In the genomic region with DNA sequence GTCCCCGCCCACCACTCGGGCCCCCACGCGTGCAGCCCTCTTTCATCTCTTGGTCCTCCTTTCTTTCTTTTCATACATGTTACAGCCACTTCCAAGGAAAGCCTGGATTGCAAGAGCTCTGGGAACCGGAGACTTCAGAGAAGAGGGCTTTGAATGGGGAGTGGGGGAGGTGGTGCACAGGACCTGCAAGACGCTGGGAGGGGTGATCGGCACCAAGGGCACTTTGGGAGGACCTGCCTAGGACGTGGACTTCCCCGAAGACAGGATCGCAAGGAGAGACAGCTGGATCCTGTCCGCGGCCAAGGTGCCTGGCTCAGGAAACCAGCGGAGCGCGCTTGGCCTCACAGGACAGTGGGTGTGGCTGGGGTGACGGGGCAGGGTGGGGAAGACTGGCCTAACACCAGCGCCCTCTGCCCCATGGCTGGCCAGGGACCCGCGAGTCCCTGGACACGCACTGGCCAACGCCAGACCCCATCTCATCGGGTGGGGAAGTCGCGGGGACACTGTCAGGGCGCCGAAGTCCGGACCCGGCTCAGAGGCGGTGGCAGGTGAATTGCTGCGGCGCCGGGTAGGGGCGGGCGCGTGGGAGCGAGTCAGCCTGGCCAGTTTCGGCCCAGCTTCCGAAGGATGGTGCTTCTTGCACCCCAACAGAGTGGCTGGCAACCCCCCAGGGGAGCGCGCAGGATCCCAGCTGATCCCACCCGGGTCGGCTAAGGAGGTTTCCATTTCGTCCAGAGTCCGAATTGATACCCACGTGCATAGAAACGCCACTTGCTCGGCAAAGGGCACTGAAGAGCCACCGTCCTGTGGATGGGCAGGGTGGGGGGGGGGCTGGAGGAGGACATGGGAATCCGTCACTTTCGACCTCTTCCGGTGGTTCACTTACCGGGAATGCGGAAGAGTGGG, we compare ENCODE assay signal across 1 cellular context.
TF ChIP-seq lines count a peak whose summit lies in the region.

No MANE protein-coding gene starts in this region.

TF ChIP-seq in HEK293, 187 proteins besides CTCF, POLR2A, EP300 and RAD21 (continued from another document):
- TF ChIP-seq, protein P1, sequence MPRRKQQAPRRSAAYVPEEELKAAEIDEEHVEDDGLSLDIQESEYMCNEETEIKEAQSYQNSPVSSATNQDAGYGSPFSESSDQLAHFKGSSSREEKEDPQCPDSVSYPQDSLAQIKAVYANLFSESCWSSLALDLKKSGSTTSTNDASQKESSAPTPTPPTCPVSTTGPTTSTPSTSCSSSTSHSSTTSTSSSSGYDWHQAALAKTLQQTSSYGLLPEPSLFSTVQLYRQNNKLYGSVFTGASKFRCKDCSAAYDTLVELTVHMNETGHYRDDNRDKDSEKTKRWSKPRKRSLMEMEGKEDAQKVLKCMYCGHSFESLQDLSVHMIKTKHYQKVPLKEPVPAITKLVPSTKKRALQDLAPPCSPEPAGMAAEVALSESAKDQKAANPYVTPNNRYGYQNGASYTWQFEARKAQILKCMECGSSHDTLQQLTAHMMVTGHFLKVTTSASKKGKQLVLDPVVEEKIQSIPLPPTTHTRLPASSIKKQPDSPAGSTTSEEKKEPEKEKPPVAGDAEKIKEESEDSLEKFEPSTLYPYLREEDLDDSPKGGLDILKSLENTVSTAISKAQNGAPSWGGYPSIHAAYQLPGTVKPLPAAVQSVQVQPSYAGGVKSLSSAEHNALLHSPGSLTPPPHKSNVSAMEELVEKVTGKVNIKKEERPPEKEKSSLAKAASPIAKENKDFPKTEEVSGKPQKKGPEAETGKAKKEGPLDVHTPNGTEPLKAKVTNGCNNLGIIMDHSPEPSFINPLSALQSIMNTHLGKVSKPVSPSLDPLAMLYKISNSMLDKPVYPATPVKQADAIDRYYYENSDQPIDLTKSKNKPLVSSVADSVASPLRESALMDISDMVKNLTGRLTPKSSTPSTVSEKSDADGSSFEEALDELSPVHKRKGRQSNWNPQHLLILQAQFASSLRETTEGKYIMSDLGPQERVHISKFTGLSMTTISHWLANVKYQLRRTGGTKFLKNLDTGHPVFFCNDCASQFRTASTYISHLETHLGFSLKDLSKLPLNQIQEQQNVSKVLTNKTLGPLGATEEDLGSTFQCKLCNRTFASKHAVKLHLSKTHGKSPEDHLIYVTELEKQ (tag by site-specific recombination; IDR thresholded peaks at IDR 0.05; ENCODE audit: borderline replicate concordance) = no peak
- TF ChIP-seq ZNF600 (tag by site-specific recombination; IDR thresholded peaks at IDR 0.05) (peak; percentile 88), KLF16 (tag by site-specific recombination; IDR thresholded peaks at IDR 0.05) (no peak), ZNF341 (tag by site-specific recombination; IDR thresholded peaks at IDR 0.05; ENCODE audit: low read depth) (no peak), ZNF366 (tag by site-specific recombination; conservative IDR thresholded peaks at IDR 0.05) (0 out of 2 replicates have a peak, but pooled peaks have one; percentile 6), IKZF3 (tag by site-specific recombination; IDR thresholded peaks at IDR 0.05) (no peak), ZNF654 (tag by site-specific recombination; IDR thresholded peaks at IDR 0.05; ENCODE audit: low read depth) (no peak), ZNF660 (tag by site-specific recombination; IDR thresholded peaks at IDR 0.05) (no peak), ZNF626 (tag by site-specific recombination; IDR thresholded peaks at IDR 0.05) (no peak), ZBTB1 (tag by site-specific recombination; IDR thresholded peaks at IDR 0.05) (no peak), ZNF544 (tag by site-specific recombination; IDR thresholded peaks at IDR 0.05) (no peak), EGR2 (tag by site-specific recombination; IDR thresholded peaks at IDR 0.05; ENCODE audit: low read depth) (peak; percentile 57; the same call in 1 of the 2 replicates), ZBTB20 (tag by site-specific recombination; IDR thresholded peaks at IDR 0.05) (peak; percentile 46; the same call in 1 of the 2 replicates), ZNF514 (tag by site-specific recombination; IDR thresholded peaks at IDR 0.05) (no peak), GLIS2 (tag by site-specific recombination; IDR thresholded peaks at IDR 0.05) (peak; percentile 69), GLIS1 (tag by site-specific recombination; IDR thresholded peaks at IDR 0.05) (peak; percentile 51)
- TF ChIP-seq, protein P2, sequence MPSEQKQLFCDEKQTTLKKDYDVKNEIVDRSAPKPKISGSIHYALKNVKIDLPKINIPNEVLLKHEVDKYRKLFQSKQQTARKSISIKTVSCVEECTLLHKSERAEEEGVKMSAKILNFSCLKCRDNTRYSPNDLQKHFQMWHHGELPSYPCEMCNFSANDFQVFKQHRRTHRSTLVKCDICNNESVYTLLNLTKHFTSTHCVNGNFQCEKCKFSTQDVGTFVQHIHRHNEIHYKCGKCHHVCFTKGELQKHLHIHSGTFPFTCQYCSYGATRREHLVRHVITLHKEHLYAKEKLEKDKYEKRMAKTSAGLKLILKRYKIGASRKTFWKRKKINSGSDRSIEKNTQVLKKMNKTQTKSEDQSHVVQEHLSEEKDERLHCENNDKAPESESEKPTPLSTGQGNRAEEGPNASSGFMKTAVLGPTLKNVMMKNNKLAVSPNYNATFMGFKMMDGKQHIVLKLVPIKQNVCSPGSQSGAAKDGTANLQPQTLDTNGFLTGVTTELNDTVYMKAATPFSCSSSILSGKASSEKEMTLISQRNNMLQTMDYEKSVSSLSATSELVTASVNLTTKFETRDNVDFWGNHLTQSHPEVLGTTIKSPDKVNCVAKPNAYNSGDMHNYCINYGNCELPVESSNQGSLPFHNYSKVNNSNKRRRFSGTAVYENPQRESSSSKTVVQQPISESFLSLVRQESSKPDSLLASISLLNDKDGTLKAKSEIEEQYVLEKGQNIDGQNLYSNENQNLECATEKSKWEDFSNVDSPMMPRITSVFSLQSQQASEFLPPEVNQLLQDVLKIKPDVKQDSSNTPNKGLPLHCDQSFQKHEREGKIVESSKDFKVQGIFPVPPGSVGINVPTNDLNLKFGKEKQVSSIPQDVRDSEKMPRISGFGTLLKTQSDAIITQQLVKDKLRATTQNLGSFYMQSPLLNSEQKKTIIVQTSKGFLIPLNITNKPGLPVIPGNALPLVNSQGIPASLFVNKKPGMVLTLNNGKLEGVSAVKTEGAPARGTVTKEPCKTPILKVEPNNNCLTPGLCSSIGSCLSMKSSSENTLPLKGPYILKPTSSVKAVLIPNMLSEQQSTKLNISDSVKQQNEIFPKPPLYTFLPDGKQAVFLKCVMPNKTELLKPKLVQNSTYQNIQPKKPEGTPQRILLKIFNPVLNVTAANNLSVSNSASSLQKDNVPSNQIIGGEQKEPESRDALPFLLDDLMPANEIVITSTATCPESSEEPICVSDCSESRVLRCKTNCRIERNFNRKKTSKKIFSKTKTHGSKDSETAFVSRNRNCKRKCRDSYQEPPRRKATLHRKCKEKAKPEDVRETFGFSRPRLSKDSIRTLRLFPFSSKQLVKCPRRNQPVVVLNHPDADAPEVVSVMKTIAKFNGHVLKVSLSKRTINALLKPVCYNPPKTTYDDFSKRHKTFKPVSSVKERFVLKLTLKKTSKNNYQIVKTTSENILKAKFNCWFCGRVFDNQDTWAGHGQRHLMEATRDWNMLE (tag by site-specific recombination; conservative IDR thresholded peaks at IDR 0.05; ENCODE audit: low read depth) = no peak
- TF ChIP-seq, protein P3, sequence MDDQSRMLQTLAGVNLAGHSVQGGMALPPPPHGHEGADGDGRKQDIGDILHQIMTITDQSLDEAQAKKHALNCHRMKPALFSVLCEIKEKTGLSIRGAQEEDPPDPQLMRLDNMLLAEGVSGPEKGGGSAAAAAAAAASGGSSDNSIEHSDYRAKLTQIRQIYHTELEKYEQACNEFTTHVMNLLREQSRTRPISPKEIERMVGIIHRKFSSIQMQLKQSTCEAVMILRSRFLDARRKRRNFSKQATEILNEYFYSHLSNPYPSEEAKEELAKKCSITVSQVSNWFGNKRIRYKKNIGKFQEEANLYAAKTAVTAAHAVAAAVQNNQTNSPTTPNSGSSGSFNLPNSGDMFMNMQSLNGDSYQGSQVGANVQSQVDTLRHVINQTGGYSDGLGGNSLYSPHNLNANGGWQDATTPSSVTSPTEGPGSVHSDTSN (CRISPR knock-in tag; IDR thresholded peaks at IDR 0.05) = no peak
- TF ChIP-seq, protein P4, sequence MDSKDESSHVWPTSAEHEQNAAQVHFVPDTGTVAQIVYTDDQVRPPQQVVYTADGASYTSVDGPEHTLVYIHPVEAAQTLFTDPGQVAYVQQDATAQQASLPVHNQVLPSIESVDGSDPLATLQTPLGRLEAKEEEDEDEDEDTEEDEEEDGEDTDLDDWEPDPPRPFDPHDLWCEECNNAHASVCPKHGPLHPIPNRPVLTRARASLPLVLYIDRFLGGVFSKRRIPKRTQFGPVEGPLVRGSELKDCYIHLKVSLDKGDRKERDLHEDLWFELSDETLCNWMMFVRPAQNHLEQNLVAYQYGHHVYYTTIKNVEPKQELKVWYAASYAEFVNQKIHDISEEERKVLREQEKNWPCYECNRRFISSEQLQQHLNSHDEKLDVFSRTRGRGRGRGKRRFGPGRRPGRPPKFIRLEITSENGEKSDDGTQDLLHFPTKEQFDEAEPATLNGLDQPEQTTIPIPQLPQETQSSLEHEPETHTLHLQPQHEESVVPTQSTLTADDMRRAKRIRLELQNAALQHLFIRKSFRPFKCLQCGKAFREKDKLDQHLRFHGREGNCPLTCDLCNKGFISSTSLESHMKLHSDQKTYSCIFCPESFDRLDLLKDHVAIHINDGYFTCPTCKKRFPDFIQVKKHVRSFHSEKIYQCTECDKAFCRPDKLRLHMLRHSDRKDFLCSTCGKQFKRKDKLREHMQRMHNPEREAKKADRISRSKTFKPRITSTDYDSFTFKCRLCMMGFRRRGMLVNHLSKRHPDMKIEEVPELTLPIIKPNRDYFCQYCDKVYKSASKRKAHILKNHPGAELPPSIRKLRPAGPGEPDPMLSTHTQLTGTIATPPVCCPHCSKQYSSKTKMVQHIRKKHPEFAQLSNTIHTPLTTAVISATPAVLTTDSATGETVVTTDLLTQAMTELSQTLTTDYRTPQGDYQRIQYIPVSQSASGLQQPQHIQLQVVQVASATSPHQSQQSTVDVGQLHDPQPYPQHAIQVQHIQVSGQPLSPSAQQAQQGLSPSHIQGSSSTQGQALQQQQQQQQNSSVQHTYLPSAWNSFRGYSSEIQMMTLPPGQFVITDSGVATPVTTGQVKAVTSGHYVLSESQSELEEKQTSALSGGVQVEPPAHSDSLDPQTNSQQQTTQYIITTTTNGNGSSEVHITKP (tag by site-specific recombination; IDR thresholded peaks at IDR 0.05) = peak; percentile 95
- TF ChIP-seq, protein P5, sequence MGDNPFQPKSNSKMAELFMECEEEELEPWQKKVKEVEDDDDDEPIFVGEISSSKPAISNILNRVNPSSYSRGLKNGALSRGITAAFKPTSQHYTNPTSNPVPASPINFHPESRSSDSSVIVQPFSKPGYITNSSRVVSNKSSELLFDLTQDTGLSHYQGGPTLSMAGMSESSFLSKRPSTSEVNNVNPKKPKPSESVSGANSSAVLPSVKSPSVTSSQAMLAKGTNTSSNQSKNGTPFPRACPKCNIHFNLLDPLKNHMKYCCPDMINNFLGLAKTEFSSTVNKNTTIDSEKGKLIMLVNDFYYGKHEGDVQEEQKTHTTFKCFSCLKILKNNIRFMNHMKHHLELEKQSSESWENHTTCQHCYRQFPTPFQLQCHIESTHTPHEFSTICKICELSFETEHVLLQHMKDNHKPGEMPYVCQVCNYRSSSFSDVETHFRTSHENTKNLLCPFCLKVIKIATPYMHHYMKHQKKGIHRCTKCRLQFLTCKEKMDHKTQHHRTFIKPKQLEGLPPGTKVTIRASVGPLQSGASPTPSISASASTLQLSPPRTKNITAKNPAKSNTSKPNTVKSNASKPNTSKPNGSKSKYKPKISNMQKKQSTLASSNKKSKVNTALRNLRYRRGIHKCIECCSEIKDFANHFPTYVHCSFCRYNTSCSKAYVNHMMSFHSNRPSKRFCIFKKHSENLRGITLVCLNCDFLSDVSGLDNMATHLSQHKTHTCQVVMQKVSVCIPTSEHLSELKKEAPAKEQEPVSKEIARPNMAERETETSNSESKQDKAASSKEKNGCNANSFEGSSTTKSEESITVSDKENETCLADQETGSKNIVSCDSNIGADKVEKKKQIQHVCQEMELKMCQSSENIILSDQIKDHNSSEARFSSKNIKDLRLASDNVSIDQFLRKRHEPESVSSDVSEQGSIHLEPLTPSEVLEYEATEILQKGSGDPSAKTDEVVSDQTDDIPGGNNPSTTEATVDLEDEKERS (tag by site-specific recombination; IDR thresholded peaks at IDR 0.05) = no peak
- TF ChIP-seq, protein P6, sequence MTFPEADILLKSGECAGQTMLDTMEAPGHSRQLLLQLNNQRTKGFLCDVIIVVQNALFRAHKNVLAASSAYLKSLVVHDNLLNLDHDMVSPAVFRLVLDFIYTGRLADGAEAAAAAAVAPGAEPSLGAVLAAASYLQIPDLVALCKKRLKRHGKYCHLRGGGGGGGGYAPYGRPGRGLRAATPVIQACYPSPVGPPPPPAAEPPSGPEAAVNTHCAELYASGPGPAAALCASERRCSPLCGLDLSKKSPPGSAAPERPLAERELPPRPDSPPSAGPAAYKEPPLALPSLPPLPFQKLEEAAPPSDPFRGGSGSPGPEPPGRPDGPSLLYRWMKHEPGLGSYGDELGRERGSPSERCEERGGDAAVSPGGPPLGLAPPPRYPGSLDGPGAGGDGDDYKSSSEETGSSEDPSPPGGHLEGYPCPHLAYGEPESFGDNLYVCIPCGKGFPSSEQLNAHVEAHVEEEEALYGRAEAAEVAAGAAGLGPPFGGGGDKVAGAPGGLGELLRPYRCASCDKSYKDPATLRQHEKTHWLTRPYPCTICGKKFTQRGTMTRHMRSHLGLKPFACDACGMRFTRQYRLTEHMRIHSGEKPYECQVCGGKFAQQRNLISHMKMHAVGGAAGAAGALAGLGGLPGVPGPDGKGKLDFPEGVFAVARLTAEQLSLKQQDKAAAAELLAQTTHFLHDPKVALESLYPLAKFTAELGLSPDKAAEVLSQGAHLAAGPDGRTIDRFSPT (tag by site-specific recombination; IDR thresholded peaks at IDR 0.05) = no peak; the same call in 1 of the 2 replicates
